Comparison of ENCODE assay signal across 8 cellular contexts in genomic region chr14:23551266-23552028, GRCh38. TPM values are rescaled to one million over a fixed set of nuclear protein-coding genes. Genes with fewer than 3 reads are reported as not detected.
DNase-seq lines count a peak whose midpoint lies in the region; TF ChIP-seq lines count a peak whose summit lies in the region.

Gene ZFHX2, minus strand, starts transcription at chr14:23551765. Its CDS starts 16,440 bp downstream, at chr14:23535325.

- H3K9me3 ChIP-seq in HEK293 (ENCODE audit: control insufficient read depth, insufficient read depth, low read depth, low read length) (no peaks in the 10 kb centered on the region), SK-N-SH (no peaks in the 10 kb centered on the region), trophoblast cell (ENCODE audit: insufficient read depth, low read depth, low read length) (no peaks in the 10 kb centered on the region), tibial artery (no peaks in the 10 kb centered on the region)

- H2BK12ac ChIP-seq in trophoblast cell (ENCODE audit: low read length), result no peak within 1 kb of the TSS

- no peak for TF ChIP-seq EP300 in SK-N-SH (IDR thresholded peaks at IDR 0.05; ENCODE audit: borderline replicate concordance in 1 of 2, low read depth in 1 of 2, low read length in 1 of 2)

- no peaks in the 10 kb centered on the region for H3K9me2 ChIP-seq in SK-N-SH

- no peak within 1 kb of the TSS for H2AK5ac ChIP-seq in trophoblast cell (ENCODE audit: low read length)

- peaks cover 2% of the 10 kb centered on the region for H3K36me3 Mint-ChIP-seq in activated naive CD4-positive, alpha-beta T cell treated with anti-CD3 and anti-CD28 coated beads, Interleukin-2, amount 10 ng/mL, durations not matched to agents 7 days and 5 days

- intact Hi-C loops in cardiac septum (cut with DNase I) (loop anchor here (10.0 kb wide), 1 partner anchor 457 kb away; the partner anchor contains the start of genes ACIN1 and C14orf119), tibial artery (cut with DNase I; ENCODE audit: low total_unique reads) (loop anchor here (10.0 kb wide), 1 partner anchor 227 kb away; the partner anchor contains the start of gene PABPN1)

- CTCF ChIA-PET in HEK293 (lab: Yijun Ruan, JAX) (interaction anchor here (1.2 kb wide), 1 partner anchor 11 kb away, joined by 4 read pairs; no protein-coding TSS in a partner anchor), SK-N-SH (lab: Yijun Ruan, JAX) (interaction anchor here (0.7 to 2.2 kb wide), 8 partner anchors 8 to 72 kb away, joined by 3 to 11 read pairs (median 4); no protein-coding TSS in a partner anchor)
- CTCF ChIA-PET in activated naive CD4-positive, alpha-beta T cell treated with anti-CD3 and anti-CD28 coated beads, Interleukin-2, amount 10 ng/mL, durations not matched to agents 7 days and 5 days (lab: Charles Lee), result interaction anchor here (0.8 to 1.4 kb wide), 2 partner anchors 9 to 12 kb away, joined by 4 to 9 read pairs; no protein-coding TSS in a partner anchor

- no peaks in the 10 kb centered on the region for H4K20me1 ChIP-seq in SK-N-SH (ENCODE audit: insufficient read depth)

- H3K4me2 ChIP-seq in SK-N-SH (peak within 1 kb of the TSS; percentile 88), trophoblast cell (ENCODE audit: low read length) (peak within 1 kb of the TSS; percentile 89)

- no peak within 1 kb of the TSS for H3K14ac ChIP-seq in trophoblast cell (ENCODE audit: low read length)

- no peak within 1 kb of the TSS for H3K4ac ChIP-seq in trophoblast cell (ENCODE audit: low read depth, low read length)

- no peaks in the 10 kb centered on the region for H3K27me3 Mint-ChIP-seq in activated naive CD4-positive, alpha-beta T cell treated with anti-CD3 and anti-CD28 coated beads, Interleukin-2, amount 10 ng/mL, durations not matched to agents 7 days and 5 days

- H3K9me3 Mint-ChIP-seq in activated naive CD4-positive, alpha-beta T cell treated with anti-CD3 and anti-CD28 coated beads, Interleukin-2, amount 10 ng/mL, durations not matched to agents 7 days and 5 days, result no peaks in the 10 kb centered on the region

- H4K91ac ChIP-seq in trophoblast cell (ENCODE audit: low read depth, low read length), result peak within 1 kb of the TSS; percentile 48

- H3K79me1 ChIP-seq in trophoblast cell (ENCODE audit: low read length), result peaks cover 6% of the 10 kb centered on the region

- H3K23ac ChIP-seq in trophoblast cell (ENCODE audit: low read length), result no peak within 1 kb of the TSS

- H3F3A ChIP-seq in SK-N-SH (replicated peaks; ENCODE audit: insufficient read depth), result no peaks in the 10 kb centered on the region

- no peak within 1 kb of the TSS for H2BK120ac ChIP-seq in trophoblast cell (ENCODE audit: insufficient read depth, low read length, poor library complexity)

- POLR2A ChIA-PET in HEK293 (lab: Yijun Ruan, JAX) (interaction anchor here (0.6 to 1.4 kb wide), 3 partner anchors 10 to 73 kb away, joined by 3 to 5 read pairs (median 5); no protein-coding TSS in a partner anchor), SK-N-SH (lab: Yijun Ruan, JAX) (no interaction called here)

- H3K4me1 Mint-ChIP-seq in activated naive CD4-positive, alpha-beta T cell treated with anti-CD3 and anti-CD28 coated beads, Interleukin-2, amount 10 ng/mL, durations not matched to agents 7 days and 5 days, result peaks cover 25% of the 10 kb centered on the region

- H3K9ac ChIP-seq in SK-N-SH (peak within 1 kb of the TSS; percentile 69), trophoblast cell (ENCODE audit: low read length) (peak within 1 kb of the TSS; percentile 36)

- DNase-seq in Daoy (ENCODE audit: low read depth) (peak; percentile 82), NCI-H1048 (lab: John Stamatoyannopoulos, UW) (peak; percentile 31), SK-N-SH (peak; percentile 91), cardiac septum (ENCODE audit: low spot score) (peak; percentile 91), trophoblast cell (peak in 1 of 2 donors; percentile 46), tibial artery (peak; percentile 74 to 79)
- DNase-seq in activated naive CD4-positive, alpha-beta T cell treated with anti-CD3 and anti-CD28 coated beads, Interleukin-2, amount 10 ng/mL, durations not matched to agents 7 days and 5 days, result peak; percentile 86

- H3K18ac ChIP-seq in trophoblast cell (ENCODE audit: low read length), result peak within 1 kb of the TSS; percentile 3

- peak within 1 kb of the TSS; percentile 89 for H4K8ac ChIP-seq in trophoblast cell (ENCODE audit: low read depth, low read length)

- H3K79me2 ChIP-seq in SK-N-SH (ENCODE audit: insufficient read depth), result peaks cover 4% of the 10 kb centered on the region; the same call in 1 of the 2 replicates
- peaks cover 8% of the 10 kb centered on the region for H3K79me2 ChIP-seq in trophoblast cell (ENCODE audit: control insufficient read depth, insufficient read depth, low read length, poor library complexity)

- no peaks in the 10 kb centered on the region for H3K27me3 ChIP-seq in SK-N-SH (ENCODE audit: insufficient read depth)
- H3K27me3 ChIP-seq in trophoblast cell (ENCODE audit: insufficient read depth, low read length), result no peaks in the 10 kb centered on the region
- no peaks in the 10 kb centered on the region for H3K27me3 ChIP-seq in tibial artery

- peak within 1 kb of the TSS; percentile 64 for H3K27ac Mint-ChIP-seq in activated naive CD4-positive, alpha-beta T cell treated with anti-CD3 and anti-CD28 coated beads, Interleukin-2, amount 10 ng/mL, durations not matched to agents 7 days and 5 days

- H3K4me3 ChIP-seq in HEK293 (ENCODE audit: low read depth, low read length) (peak within 1 kb of the TSS; percentile 69), SK-N-SH (ENCODE audit: low read depth in 2 of 2, low read length in 1 of 2) (peak within 1 kb of the TSS; percentile 75 to 97), trophoblast cell (ENCODE audit: low read depth, low read length) (peak within 1 kb of the TSS; percentile 76), tibial artery (peak within 1 kb of the TSS; percentile 63 to 74)

- TF ChIP-seq CTCF in HEK293 (tag by site-specific recombination; IDR thresholded peaks at IDR 0.05) (no peak), SK-N-SH (IDR thresholded peaks at IDR 0.05) (no peak), tibial artery (IDR thresholded peaks at IDR 0.05) (no peak)

- TF ChIP-seq RAD21 in SK-N-SH (IDR thresholded peaks at IDR 0.05; ENCODE audit: low read length), result no peak

- H3K4me3 Mint-ChIP-seq in activated naive CD4-positive, alpha-beta T cell treated with anti-CD3 and anti-CD28 coated beads, Interleukin-2, amount 10 ng/mL, durations not matched to agents 7 days and 5 days, result no peak within 1 kb of the TSS

- H3K4me1 ChIP-seq in HEK293 (ENCODE audit: control insufficient read depth, insufficient read depth, low read length), result peaks cover 9% of the 10 kb centered on the region; the same call in 1 of the 2 replicates
- peaks cover 5 to 19% of the 10 kb centered on the region in 2 experiments; a peak in 2 of 4 replicates for H3K4me1 ChIP-seq in SK-N-SH (ENCODE audit: control insufficient read depth in 1 of 2, insufficient read depth in 2 of 2, low read depth in 1 of 2, low read length in 1 of 2)
- peaks cover 5 to 14% of the 10 kb centered on the region in 2 experiments for H3K4me1 ChIP-seq in trophoblast cell (ENCODE audit: control insufficient read depth in 1 of 2, insufficient read depth in 2 of 2, low read length in 2 of 2)
- peaks cover 0 to 27% (median 19%) of the 10 kb centered on the region in 4 donors for H3K4me1 ChIP-seq in tibial artery

- H3K36me3 ChIP-seq in HEK293 (ENCODE audit: control insufficient read depth in 2 of 2, insufficient read depth in 1 of 2, low read length in 2 of 2) (no peaks in the 10 kb centered on the region), SK-N-SH (replicated peaks in 1 of 2; ENCODE audit: control insufficient read depth in 1 of 2, insufficient read depth in 2 of 2, low read length in 1 of 2) (no peaks in the 10 kb centered on the region), trophoblast cell (ENCODE audit: control insufficient read depth in 1 of 2, insufficient read depth in 2 of 2, low read length in 2 of 2) (no peaks in the 10 kb centered on the region), tibial artery (no peaks in the 10 kb centered on the region)

- 1% methylated on average over 44 of the region's 49 CpGs for WGBS in SK-N-SH (ENCODE audit: low lambda C conversion rate)
- no CpG with 5 or more reads among the region's 49 CpGs for WGBS in trophoblast cell (ENCODE audit: extremely low coverage, insufficient coverage, insufficient read length)

- H2BK5ac ChIP-seq in trophoblast cell (ENCODE audit: low read depth, low read length, poor library complexity), result no peak within 1 kb of the TSS

- H3K27ac ChIP-seq in HEK293 (ENCODE audit: extremely low read depth, low read depth, low read length) (peak within 1 kb of the TSS; percentile 74), SK-N-SH (ENCODE audit: low read depth in 2 of 2, low read length in 1 of 2) (peak within 1 kb of the TSS in 1 of 2 experiments; percentile 80; a peak in 2 of 4 replicates), trophoblast cell (ENCODE audit: low read depth, low read length) (no peak within 1 kb of the TSS), tibial artery (peak within 1 kb of the TSS; percentile 55 to 61)

- peak within 1 kb of the TSS; percentile 63 for H4K12ac ChIP-seq in trophoblast cell (ENCODE audit: low read depth, low read length)

- H2AFZ ChIP-seq in SK-N-SH (ENCODE audit: low read depth), result peak within 1 kb of the TSS; percentile 94
- peak within 1 kb of the TSS; percentile 76 for H2AFZ ChIP-seq in trophoblast cell (ENCODE audit: insufficient read depth, low read length, poor library complexity)

TF ChIP-seq in SK-N-SH, 30 proteins besides CTCF, POLR2A, EP300 and RAD21 (continues in another document):
- TF ChIP-seq ZBTB33 (IDR thresholded peaks at IDR 0.05; ENCODE audit: borderline replicate concordance, low read depth) (peak; percentile 65; the same call in 1 of the 2 replicates), RCOR1 (IDR thresholded peaks at IDR 0.05; ENCODE audit: low read length) (0 out of 2 replicates have a peak, but pooled peaks have one; percentile 33)

RNA-seq across cellular contexts. Expression of gene ZFHX2, which starts in this region (rescaled TPM):
- 0.23 and 0.42 TPM in 2 replicates for total RNA-seq in Daoy (2014; rRNA removed; shearing (Covaris generic))
- polyA plus RNA-seq in SK-N-SH (2012; rRNA removed), result 0.28 and 0.77 TPM in 2 replicates
- polyA plus RNA-seq in SK-N-SH (2012; cell fraction: cytosol; rRNA removed), result 0.39 and 0.42 TPM in 2 replicates
- polyA plus RNA-seq in SK-N-SH (2012; cell fraction: nucleus; rRNA removed), result 2.1 and 2.9 TPM in 2 replicates
- 1.3 TPM for total RNA-seq in cardiac septum
- 1.1 and 1.2 TPM in 2 replicates for polyA plus RNA-seq in trophoblast cell (2013)

Comparison
In these comparisons a context has a peak if more than half of its experiments do, and no peak if none do; other contexts are left out.
1. Peak in DNase-seq in Daoy; RNA of the gene not detected or under 1 TPM.